Comparison of ENCODE assay signal across 26 cellular contexts in the genomic region with DNA sequence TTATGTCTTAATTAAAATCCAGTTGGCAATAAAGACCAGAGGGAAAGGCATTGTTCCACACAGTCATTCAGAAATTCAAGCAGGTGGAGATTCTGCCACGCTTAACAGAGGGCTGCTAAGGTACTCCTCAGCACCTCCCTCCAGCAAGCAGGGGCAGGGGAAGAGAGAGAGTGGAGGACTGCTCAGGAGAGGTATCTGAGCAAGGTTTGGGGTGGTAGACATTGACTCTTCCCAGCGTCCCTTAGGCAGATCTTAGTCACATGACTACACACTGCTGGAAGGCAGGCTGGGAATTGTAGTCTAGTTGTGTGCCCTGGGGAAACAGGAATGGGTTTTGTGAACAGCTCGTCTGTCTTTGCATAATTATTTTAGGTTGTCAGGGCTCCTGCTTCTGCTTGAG.
"Had no signal": no experiment of that assay in that cellular context is flagged by ENCODE, and none has a peak within 500 bp of the region (broad histone marks: within the 10 kb centered on the region; RNA-seq: fewer than 3 reads in every experiment).

No MANE protein-coding gene starts in this region.

- H2AFZ ChIP-seq: hepatocyte had no signal

- H3K27me3 ChIP-seq: adrenal gland, ascending aorta, brain microvascular endothelial cell, hepatocyte, left lung, pancreas, tibial artery had no signal

- H3K79me2 ChIP-seq: hepatocyte had no signal

- H3K4me1 Mint-ChIP-seq: natural killer cell; stimulated activated effector memory CD8-positive, alpha-beta T cell treated with anti-CD3 and anti-CD28 coated beads, Interleukin-12 subunit alpha, Interleukin-12 subunit beta, amount 100 ng/mL, for 72 hours; stimulated activated naive CD8-positive, alpha-beta T cell treated with anti-CD3 and anti-CD28 coated beads, Interleukin-15, amount 100 ng/mL, for 72 hours had no signal

- H3K36me3 Mint-ChIP-seq: activated naive CD8-positive, alpha-beta T cell; natural killer cell; stimulated activated effector memory CD8-positive, alpha-beta T cell treated with anti-CD3 and anti-CD28 coated beads, Interleukin-12 subunit alpha, Interleukin-12 subunit beta, amount 100 ng/mL, for 72 hours had no signal

- H3K4me3 Mint-ChIP-seq: activated naive CD8-positive, alpha-beta T cell; activated T-cell treated with anti-CD3 and anti-CD28 coated beads, Interleukin-2, amount 50 U/mL, for 4 hours; natural killer cell; stimulated activated effector memory CD8-positive, alpha-beta T cell treated with anti-CD3 and anti-CD28 coated beads, Interleukin-12 subunit alpha, Interleukin-12 subunit beta, amount 100 ng/mL, for 72 hours; stimulated activated naive CD8-positive, alpha-beta T cell treated with anti-CD3 and anti-CD28 coated beads, Interleukin-15, amount 100 ng/mL, for 72 hours had no signal

- DNase-seq: activated CD8-positive, alpha-beta memory T cell treated with anti-CD3 and anti-CD28 coated beads for 24 hours; activated CD8-positive, alpha-beta memory T cell treated with anti-CD3 and anti-CD28 coated beads, Interleukin-2, amount 50 U/mL, for 4 hours; activated naive CD4-positive, alpha-beta T cell; activated T-cell treated with anti-CD3 and anti-CD28 coated beads, Interleukin-2, amount 50 U/mL, for 4 hours; adrenal gland; brain microvascular endothelial cell; caudate nucleus; dermis blood vessel endothelial cell; effector memory CD4-positive, alpha-beta T cell; glutamatergic neuron; kidney glomerular epithelial cell; left lung; natural killer cell; pancreas; right cardiac atrium; stimulated activated CD4-positive, alpha-beta T cell treated with anti-CD3 and anti-CD28 coated beads, Interleukin-1b, Interleukin-23, amount 100 ng/mL, for 48 hours; stimulated activated naive CD8-positive, alpha-beta T cell treated with anti-CD3 and anti-CD28 coated beads, Interleukin-15, amount 100 ng/mL, for 72 hours; tibial artery had no signal

- H3K9me3 Mint-ChIP-seq: activated T-cell treated with anti-CD3 and anti-CD28 coated beads, Interleukin-2, amount 50 U/mL, for 4 hours; activated T-helper 2 cell treated with anti-CD3 and anti-CD28 coated beads, Interferon-gamma antibody, Interleukin-2, Interleukin-4, amounts not matched to agents 10 μg/mL and 5 μg/mL and 100 μg/mL, durations not matched to agents 14 hours and 24 hours and 36 hours; stimulated activated effector memory CD8-positive, alpha-beta T cell treated with anti-CD3 and anti-CD28 coated beads, Interleukin-12 subunit alpha, Interleukin-12 subunit beta, amount 100 ng/mL, for 72 hours had no signal

- H3K4me3 ChIP-seq: adrenal gland, ascending aorta, hepatocyte, left lung, lung, pancreas, skin epidermis, tibial artery had no signal

- H3K4me2 ChIP-seq: hepatocyte had no signal

- H3K27ac ChIP-seq: adrenal gland, ascending aorta, brain microvascular endothelial cell, hepatocyte, left lung, pancreas, skin epidermis, tibial artery had no signal

- H3K9me3 ChIP-seq: adrenal gland, ascending aorta, left lung, pancreas, tibial artery had no signal

- H3K27ac Mint-ChIP-seq: activated naive CD8-positive, alpha-beta T cell; activated T-helper 2 cell treated with anti-CD3 and anti-CD28 coated beads, Interferon-gamma antibody, Interleukin-2, Interleukin-4, amounts not matched to agents 10 μg/mL and 5 μg/mL and 100 μg/mL, durations not matched to agents 14 hours and 24 hours and 36 hours; natural killer cell; stimulated activated effector memory CD8-positive, alpha-beta T cell treated with anti-CD3 and anti-CD28 coated beads, Interleukin-12 subunit alpha, Interleukin-12 subunit beta, amount 100 ng/mL, for 72 hours had no signal

- H3K36me3 ChIP-seq: adrenal gland, ascending aorta, brain microvascular endothelial cell, left lung, pancreas, tibial artery had no signal

- ATAC-seq: activated T-cell treated with anti-CD3 and anti-CD28 coated beads, Interleukin-2, amount 50 U/mL, for 4 hours; esophagus mucosa; left lung; natural killer cell; pancreas; right cardiac atrium; stimulated activated effector memory CD8-positive, alpha-beta T cell treated with anti-CD3 and anti-CD28 coated beads, Interleukin-12 subunit alpha, Interleukin-12 subunit beta, amount 100 ng/mL, for 72 hours; stimulated activated naive CD8-positive, alpha-beta T cell treated with anti-CD3 and anti-CD28 coated beads, Interleukin-15, amount 100 ng/mL, for 72 hours had no signal

- H3K4me1 ChIP-seq: adrenal gland, ascending aorta, left lung, pancreas, tibial artery had no signal
